In genomic region chr16:53074296-53074695, GRCh38 we compare ENCODE assay signal across 2 cellular contexts. TPM values are rescaled to one million over a fixed set of nuclear protein-coding genes. Genes with fewer than 3 reads are reported as not detected.
"Had no signal": no experiment of that assay in that cellular context is flagged by ENCODE, and none has a peak within 500 bp of the region (broad histone marks: within the 10 kb centered on the region; RNA-seq: fewer than 3 reads in every experiment).

No MANE protein-coding gene starts in this region.

RNA-seq across cellular contexts. Expression of gene CHD9NB, which starts 21.6 kb away (rescaled TPM):
- total RNA-seq: activated B cell treated with CpG ODN at 0.5 μM for 24 hours; activated T-cell treated with anti-CD3 and anti-CD28 coated beads, Interleukin-2, amount 50 U/mL, for 4 hours had no signal
